In the genomic region with DNA sequence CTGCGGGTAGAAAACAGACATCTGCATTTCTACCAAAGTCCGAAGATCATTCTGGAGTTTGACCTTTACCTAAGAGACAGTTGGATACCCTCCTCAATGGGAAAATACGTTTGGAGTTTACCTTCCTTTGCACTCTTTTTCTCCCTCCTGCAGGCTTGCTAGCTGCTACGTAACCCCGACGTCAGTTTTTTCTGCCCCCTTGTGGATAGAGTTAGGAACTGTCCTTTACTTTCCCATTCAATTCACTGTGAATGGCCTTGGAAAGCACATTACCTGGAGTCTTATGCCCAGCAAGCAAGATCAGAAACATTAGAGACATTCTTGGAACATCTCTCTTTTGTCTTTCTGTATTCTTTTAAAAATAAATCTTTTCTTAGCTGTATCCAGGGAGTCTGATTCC, we compare ENCODE assay signal across 9 cellular contexts.
DNase-seq lines count a peak whose midpoint lies in the region; ATAC-seq and TF ChIP-seq lines count a peak whose summit lies in the region.
"Had no signal": no experiment of that assay in that cellular context is flagged by ENCODE, and none has a peak within 500 bp of the region (broad histone marks: within the 10 kb centered on the region; RNA-seq: fewer than 3 reads in every experiment).

No MANE protein-coding gene starts in this region.

- H3K36me3 ChIP-seq in DND-41 (ENCODE audit: insufficient read depth, low read length) (no peaks in the 10 kb centered on the region), brain microvascular endothelial cell (replicated peaks) (no peaks in the 10 kb centered on the region), neuronal stem cell (replicated peaks in 1 of 2; ENCODE audit: control insufficient read depth in 2 of 2, insufficient read depth in 2 of 2, low read length in 2 of 2) (no peaks in the 10 kb centered on the region)
- H3K36me3 ChIP-seq: SJSA1 had no signal

- no peak overlapping the region for H3K4me3 ChIP-seq in DND-41 (ENCODE audit: low read depth in 1 of 2, low read length in 2 of 2)
- no peak overlapping the region for H3K4me3 ChIP-seq in LNCaP clone FGC (ENCODE audit: low read depth, low read length)
- H3K4me3 ChIP-seq in brain microvascular endothelial cell (ENCODE audit: low read depth, low read length), result no peak overlapping the region
- H3K4me3 ChIP-seq in neuronal stem cell (ENCODE audit: low read length in 2 of 2), result no peak overlapping the region
- H3K4me3 ChIP-seq: SJSA1 had no signal

- no peak overlapping the region for H3K23ac ChIP-seq in neuronal stem cell (ENCODE audit: low read depth, low read length, poor library complexity)

- H2BK5ac ChIP-seq in neuronal stem cell (ENCODE audit: low read length), result no peak overlapping the region

- H2AK5ac ChIP-seq in neuronal stem cell (ENCODE audit: low read depth, low read length), result no peak overlapping the region

- H3K9me3 ChIP-seq in DND-41 (ENCODE audit: insufficient read depth, low read length, severe bottlenecking) (no peaks in the 10 kb centered on the region), neuronal stem cell (replicated peaks in 1 of 2; ENCODE audit: control insufficient read depth in 2 of 2, insufficient read depth in 1 of 2, low read depth in 1 of 2, low read length in 2 of 2) (no peaks in the 10 kb centered on the region)
- H3K9me3 ChIP-seq: SJSA1 had no signal

- H2AFZ ChIP-seq in DND-41 (ENCODE audit: low read depth, low read length), result no peak overlapping the region
- H2AFZ ChIP-seq in neuronal stem cell (ENCODE audit: low read length), result no peak overlapping the region

- no peaks in the 10 kb centered on the region for H3K27me3 ChIP-seq in DND-41 (ENCODE audit: insufficient read depth, low read length, poor library complexity)
- H3K27me3 ChIP-seq in brain microvascular endothelial cell (replicated peaks), result no peaks in the 10 kb centered on the region
- no peaks in the 10 kb centered on the region for H3K27me3 ChIP-seq in neuronal stem cell (ENCODE audit: control insufficient read depth in 3 of 3, insufficient read depth in 3 of 3, low read depth in 1 of 3, low read length in 3 of 3)
- H3K27me3 ChIP-seq: SJSA1 had no signal

- H2BK15ac ChIP-seq in neuronal stem cell (ENCODE audit: low read length), result no peak overlapping the region

- in situ Hi-C loops in brain microvascular endothelial cell (cut with HindIII; ENCODE audit: low pct_ligation_motif_present, low sequenced_read_pairs), result no loop called here

- H4K91ac ChIP-seq in neuronal stem cell (ENCODE audit: low read depth, low read length, poor library complexity), result no peak overlapping the region

- peak; percentile 52 for TF ChIP-seq CTCF in DND-41 (IDR thresholded peaks at IDR 0.05; ENCODE audit: borderline replicate concordance, extremely low read depth, low read length, poor library complexity, severe bottlenecking)
- peak; percentile 59 for TF ChIP-seq CTCF in LNCaP clone FGC (IDR thresholded peaks at IDR 0.05; ENCODE audit: control insufficient read depth, extremely low read depth, insufficient read depth)
- TF ChIP-seq CTCF in brain microvascular endothelial cell (IDR thresholded peaks at IDR 0.05; ENCODE audit: low read depth, low read length, missing control alignments), result peak; percentile 44
- no peak for TF ChIP-seq CTCF in omental fat pad (IDR thresholded peaks at IDR 0.05)

- no peaks in the 10 kb centered on the region for H3K79me2 ChIP-seq in DND-41 (ENCODE audit: insufficient read depth, low read length)

- no peak overlapping the region for H2BK120ac ChIP-seq in neuronal stem cell (ENCODE audit: low read depth, low read length)

- no peaks in the 10 kb centered on the region for H4K20me1 ChIP-seq in DND-41 (ENCODE audit: insufficient read depth, low read length)

- H3K4me1 ChIP-seq in DND-41 (ENCODE audit: insufficient read depth, low read length) (no peaks in the 10 kb centered on the region), neuronal stem cell (ENCODE audit: control insufficient read depth in 2 of 2, insufficient read depth in 1 of 2, low read depth in 1 of 2, low read length in 2 of 2) (no peaks in the 10 kb centered on the region)
- H3K4me1 ChIP-seq: SJSA1 had no signal

- H3K27ac ChIP-seq in DND-41 (ENCODE audit: low read length) (no peak overlapping the region), brain microvascular endothelial cell (no peak overlapping the region), neuronal stem cell (replicated peaks; ENCODE audit: low read length) (no peak overlapping the region)
- H3K27ac ChIP-seq: SJSA1 had no signal

- H2BK12ac ChIP-seq in neuronal stem cell (ENCODE audit: low read length), result no peak overlapping the region

- no peaks in the 10 kb centered on the region for H3K79me1 ChIP-seq in neuronal stem cell (ENCODE audit: low read depth, low read length)

- no peak overlapping the region for H3K18ac ChIP-seq in neuronal stem cell (ENCODE audit: low read length)

- no peak for ATAC-seq in DND-41 (ENCODE audit: insufficient read depth, low read depth)
- ATAC-seq in GM19438 (IDR thresholded peaks at IDR 0.05; ENCODE audit: low read depth, unreplicated experiment), result peak; percentile 80
- no peak for ATAC-seq in omental fat pad (ENCODE audit: low FRiP score)

- DNase-seq in DND-41 (no peak), LNCaP clone FGC (ENCODE audit: low read depth) (no peak), brain microvascular endothelial cell (no peak), neuronal stem cell (ENCODE audit: low spot score) (peak; percentile 26), NK-92 (lab: John Stamatoyannopoulos, UW; ENCODE audit: unreplicated experiment) (no peak), omental fat pad (ENCODE audit: low spot score) (no peak)
- no peak for DNase-seq in stimulated activated CD4-positive, alpha-beta T cell treated with anti-CD3 and anti-CD28 coated beads, Interleukin-4, amount 100 ng/mL, for 1 hour

- no peak overlapping the region for H3K4me2 ChIP-seq in DND-41 (ENCODE audit: insufficient read depth, low read length)
- H3K4me2 ChIP-seq in neuronal stem cell (ENCODE audit: insufficient read depth, low read length, poor library complexity, severe bottlenecking), result no peak overlapping the region

- H3K9ac ChIP-seq in DND-41 (ENCODE audit: low read depth, low read length), result no peak overlapping the region
- no peak overlapping the region for H3K9ac ChIP-seq in neuronal stem cell (ENCODE audit: low read depth, low read length, poor library complexity)

- H3K14ac ChIP-seq in neuronal stem cell (ENCODE audit: low read length), result no peak overlapping the region

- WGBS in neuronal stem cell (ENCODE audit: extremely low coverage in 2 of 2, insufficient read length in 2 of 2, insufficient replicate concordance in 1 of 2), 2 donors, result no CpG with 5 or more reads among the region's 6 CpGs

- no peak overlapping the region for H3K4ac ChIP-seq in neuronal stem cell (ENCODE audit: low read length)

- no peak overlapping the region for H4K8ac ChIP-seq in neuronal stem cell (ENCODE audit: low read depth, low read length)

Comparison
In these comparisons a context has a peak if more than half of its experiments do, and no peak if none do; other contexts are left out.
1. CTCF ChIP-seq: peak in DND-41 (single experiment), LNCaP clone FGC (single experiment) and brain microvascular endothelial cell (single experiment); none in omental fat pad (0 of 3).